ENCODE assay signal across 18 cellular contexts in genomic region chr7:122803851-122804250, GRCh38.
"Had no signal": no experiment of that assay in that cellular context is flagged by ENCODE, and none has a peak within 500 bp of the region (broad histone marks: within the 10 kb centered on the region; RNA-seq: fewer than 3 reads in every experiment).

No MANE protein-coding gene starts in this region.

- H3K27me3 Mint-ChIP-seq: natural killer cell treated with Interleukin-12 subunit alpha and Interleukin-12 subunit beta and Interleukin-15 and Interleukin-18, amount 100 ng/mL, for 72 hours; type B pancreatic cell had no signal

- H3K27ac ChIP-seq: colonic mucosa, left lung, suprapubic skin had no signal

- DNase-seq: colonic mucosa; effector CD4-positive, alpha-beta T cell; heart left ventricle; kidney glomerular epithelial cell; left lung; mesenchymal stem cell; stimulated activated CD4-positive, alpha-beta T cell treated with anti-CD3 and anti-CD28 coated beads, Interleukin-2, amount 100 ng/mL, for 48 hours; stimulated activated CD8-positive, alpha-beta memory T cell treated with anti-CD3 and anti-CD28 coated beads, Interleukin-4, amount 100 ng/mL, for 48 hours; stimulated activated naive CD8-positive, alpha-beta T cell treated with anti-CD3 and anti-CD28 coated beads, Interleukin-15, Interleukin-2, amounts not matched to agents 100 U/mL and 50 U/mL, for 24 hours had no signal

- H3K9me3 ChIP-seq: colonic mucosa, heart left ventricle, left lung, right atrium auricular region, suprapubic skin, thyroid gland had no signal

- H3K36me3 ChIP-seq: colonic mucosa, heart left ventricle, left lung, right atrium auricular region, suprapubic skin, thyroid gland had no signal

- H3K27ac Mint-ChIP-seq: natural killer cell treated with Interleukin-12 subunit alpha and Interleukin-12 subunit beta and Interleukin-15 and Interleukin-18, amount 100 ng/mL, for 72 hours; stimulated activated effector memory CD8-positive, alpha-beta T cell treated with anti-CD3 and anti-CD28 coated beads, Interleukin-12 subunit alpha, Interleukin-12 subunit beta, amount 100 ng/mL, for 72 hours; type B pancreatic cell had no signal

- H3K9me3 Mint-ChIP-seq: type B pancreatic cell had no signal

- FAIRE-seq: islet of Langerhans, urothelium cell line had no signal

- H3K4me1 Mint-ChIP-seq: stimulated activated effector memory CD8-positive, alpha-beta T cell treated with anti-CD3 and anti-CD28 coated beads, Interleukin-12 subunit alpha, Interleukin-12 subunit beta, amount 100 ng/mL, for 72 hours had no signal

- H3K4me1 ChIP-seq: colonic mucosa, left lung, suprapubic skin had no signal

- H3K27me3 ChIP-seq: colonic mucosa, heart left ventricle, left lung, right atrium auricular region, suprapubic skin, thyroid gland had no signal

- H3K4me3 ChIP-seq: colonic mucosa, heart left ventricle, left lung, lung, right atrium auricular region, suprapubic skin, thyroid gland had no signal

- ATAC-seq: natural killer cell treated with Interleukin-12 subunit alpha and Interleukin-12 subunit beta and Interleukin-15 and Interleukin-18, amount 100 ng/mL, for 72 hours; stimulated activated effector memory CD8-positive, alpha-beta T cell treated with anti-CD3 and anti-CD28 coated beads, Interleukin-12 subunit alpha, Interleukin-12 subunit beta, amount 100 ng/mL, for 72 hours; stimulated activated naive CD8-positive, alpha-beta T cell treated with anti-CD3 and anti-CD28 coated beads, Interleukin-15, Interleukin-2, amounts not matched to agents 100 U/mL and 50 U/mL, for 24 hours had no signal

- H3K4me3 Mint-ChIP-seq: natural killer cell treated with Interleukin-12 subunit alpha and Interleukin-12 subunit beta and Interleukin-15 and Interleukin-18, amount 100 ng/mL, for 72 hours; stimulated activated effector memory CD8-positive, alpha-beta T cell treated with anti-CD3 and anti-CD28 coated beads, Interleukin-12 subunit alpha, Interleukin-12 subunit beta, amount 100 ng/mL, for 72 hours; type B pancreatic cell had no signal

- H3K36me3 Mint-ChIP-seq: natural killer cell treated with Interleukin-12 subunit alpha and Interleukin-12 subunit beta and Interleukin-15 and Interleukin-18, amount 100 ng/mL, for 72 hours; stimulated activated effector memory CD8-positive, alpha-beta T cell treated with anti-CD3 and anti-CD28 coated beads, Interleukin-12 subunit alpha, Interleukin-12 subunit beta, amount 100 ng/mL, for 72 hours; type B pancreatic cell had no signal
